ENCODE assay signal across 8 cellular contexts in the genomic region with DNA sequence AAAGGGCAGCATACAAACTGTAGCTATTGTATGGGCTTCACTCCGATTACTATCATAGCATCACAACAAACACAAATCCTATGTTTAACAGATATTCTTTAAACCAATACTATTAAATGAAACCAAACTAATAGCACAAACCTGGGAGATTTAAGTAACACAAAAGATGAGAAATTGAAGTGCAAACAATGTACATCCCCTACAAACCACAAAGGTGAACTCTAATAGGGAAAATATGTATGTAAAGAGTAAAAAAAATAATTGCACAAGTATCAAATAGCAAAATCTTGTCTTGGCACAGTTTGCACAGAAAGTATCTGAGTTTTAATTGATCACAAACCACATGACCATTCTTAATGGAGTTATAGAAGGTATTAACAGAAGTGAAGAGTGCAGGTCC.
"Had no signal": no experiment of that assay in that cellular context is flagged by ENCODE, and none has a peak within 500 bp of the region (broad histone marks: within the 10 kb centered on the region; RNA-seq: fewer than 3 reads in every experiment).

No MANE protein-coding gene starts in this region.

- DNase-seq: GDM1, GF-D8 had no signal

- FAIRE-seq: G401.6, GM12878, GM12891, GM12892, GM18507, GM19239 had no signal

- H3K4me3 ChIP-seq: GM12878 had no signal

- ATAC-seq: GM12878 had no signal
